7 cellular contexts compared by ENCODE assay signal in genomic region chr11:95296621-95297025, GRCh38.
DNase-seq lines count a peak whose midpoint lies in the region; ATAC-seq and TF ChIP-seq lines count a peak whose summit lies in the region.

No MANE protein-coding gene starts in this region.

- DNase-seq in NCI-H1092 treated with DMSO at 0.1 percent for 48 hours (lab: John Stamatoyannopoulos, UW) (peak; percentile 93), pons (ENCODE audit: low spot score) (peak; percentile 45), transverse colon (no peak), NCI-H526 (lab: John Stamatoyannopoulos, UW) (no peak), midbrain (lab: John Stamatoyannopoulos, UW) (no peak)

- no peak for TF ChIP-seq CTCF in transverse colon (IDR thresholded peaks at IDR 0.05)

- H3K27me3 ChIP-seq in transverse colon: no peaks in the 10 kb centered on the region

- no peak overlapping the region for H3K4me3 ChIP-seq in transverse colon

- WGBS in transverse colon (ENCODE audit: low coverage in 1 of 2), 2 donors: 58 to 74% methylated on average over 5 to 6 of the region's 6 CpGs

- no peak for TF ChIP-seq POLR2A in transverse colon (IDR thresholded peaks at IDR 0.05)

- no peak for TF ChIP-seq EP300 in transverse colon (IDR thresholded peaks at IDR 0.05; ENCODE audit: low read depth)

- peaks cover 0 to 28% (median 11%) of the 10 kb centered on the region in 4 donors for H3K4me1 ChIP-seq in transverse colon

- intact Hi-C loops in transverse colon (cut with DNase I; ENCODE audit: low total_unique reads): no loop called here

- in situ Hi-C loops in transverse colon (cut with MboI; ENCODE audit: low pct_ligation_motif_present in 1 of 4, low pct_unique_long_range_greater_than_20kb in 1 of 4, low sequenced_read_pairs in 3 of 4): no loop called here

- H3K9me3 ChIP-seq in transverse colon: no peaks in the 10 kb centered on the region

- ATAC-seq in GM18907 (IDR thresholded peaks at IDR 0.05; ENCODE audit: unreplicated experiment): peak; percentile 98
- peak; percentile 91 for ATAC-seq in HG02763 (IDR thresholded peaks at IDR 0.05; ENCODE audit: unreplicated experiment)

- H3K36me3 ChIP-seq in transverse colon: no peaks in the 10 kb centered on the region

- no peak overlapping the region for H3K27ac ChIP-seq in transverse colon

Comparison
In these comparisons a context has a peak if more than half of its experiments do, and no peak if none do; other contexts are left out.
1. DNase-seq: peak in NCI-H1092 treated with DMSO at 0.1 percent for 48 hours (single experiment) and pons (single experiment); none in transverse colon (single experiment), NCI-H526 (0 of 2) and midbrain (single experiment).